In genomic region chr9:35272989-35273388, GRCh38 we compare ENCODE assay signal across 19 cellular contexts.
DNase-seq lines count a peak whose midpoint lies in the region; ATAC-seq, FAIRE-seq and TF ChIP-seq lines count a peak whose summit lies in the region.
"Had no signal": no experiment of that assay in that cellular context is flagged by ENCODE, and none has a peak within 500 bp of the region (broad histone marks: within the 10 kb centered on the region; RNA-seq: fewer than 3 reads in every experiment).

No MANE protein-coding gene starts in this region.

- peak; percentile 29 for DNase-seq in A172 (ENCODE audit: low spot score)
- peak; percentile 70 for DNase-seq in astrocyte (ENCODE audit: low read depth)
- peak; percentile 51 for DNase-seq in foreskin melanocyte
- no peak for DNase-seq in NCI-H1930 (lab: John Stamatoyannopoulos, UW)
- no peak for DNase-seq in spleen
- DNase-seq: activated CD4-positive, alpha-beta T cell treated with anti-CD3 and anti-CD28 coated beads, Interleukin-2, amount 50 U/mL, for 1 hour; activated T-cell treated with anti-CD3 and anti-CD28 coated beads, Interleukin-2, amount 50 U/mL, for 1 hour; central memory CD4-positive, alpha-beta T cell; COR-L47; head of caudate nucleus; kidney; NCI-H1436 treated with DMSO at 0.1 percent for 48 hours had no signal

- H3K4me3 Mint-ChIP-seq in astrocyte (ENCODE audit: unreplicated experiment), result no peak overlapping the region
- H3K4me3 Mint-ChIP-seq: activated naive CD4-positive, alpha-beta T cell treated with anti-CD3 and anti-CD28 coated beads, Interleukin-2, amount 50 U/mL, for 24 hours; stimulated activated naive CD8-positive, alpha-beta T cell treated with anti-CD3 and anti-CD28 coated beads, Interleukin-15, Interleukin-2, amounts not matched to agents 100 ng/mL and 50 ng/mL, for 24 hours had no signal

- H3K4me1 Mint-ChIP-seq in astrocyte (ENCODE audit: low read depth, unreplicated experiment), result peaks cover 2% of the 10 kb centered on the region

- no peak for TF ChIP-seq POLR2A in spleen (IDR thresholded peaks at IDR 0.05)

- H3K9me3 Mint-ChIP-seq in astrocyte (ENCODE audit: unreplicated experiment), result no peaks in the 10 kb centered on the region
- H3K9me3 Mint-ChIP-seq: activated naive CD4-positive, alpha-beta T cell treated with anti-CD3 and anti-CD28 coated beads, Interleukin-2, amount 50 U/mL, for 24 hours; stimulated activated naive CD8-positive, alpha-beta T cell treated with anti-CD3 and anti-CD28 coated beads, Interleukin-15, Interleukin-2, amounts not matched to agents 100 ng/mL and 50 ng/mL, for 24 hours had no signal

- H3K27ac ChIP-seq in astrocyte (ENCODE audit: low read depth, low read length) (peak overlapping the region; percentile 23), spleen (no peak overlapping the region)
- H3K27ac ChIP-seq: KMS-11, parathyroid adenoma had no signal

- H3K9ac ChIP-seq in astrocyte (ENCODE audit: low read length), result no peak overlapping the region
- H3K9ac ChIP-seq: KMS-11, parathyroid adenoma had no signal

- no peak overlapping the region for H2AFZ ChIP-seq in astrocyte (ENCODE audit: low read depth, low read length)
- H2AFZ ChIP-seq: parathyroid adenoma had no signal

- no peak overlapping the region for H3K4me3 ChIP-seq in astrocyte (ENCODE audit: insufficient read depth, low read depth, low read length)
- H3K4me3 ChIP-seq in spleen, result no peak overlapping the region

- H3K27me3 ChIP-seq in astrocyte (ENCODE audit: insufficient read depth, low read length) (no peaks in the 10 kb centered on the region), spleen (replicated peaks in 1 of 7) (no peaks in the 10 kb centered on the region)

- H4K20me1 ChIP-seq in astrocyte (ENCODE audit: insufficient read depth, low read length), result no peaks in the 10 kb centered on the region

- no peak for TF ChIP-seq CTCF in astrocyte (IDR thresholded peaks at IDR 0.05; ENCODE audit: insufficient read depth, low read depth, low read length)
- no peak for TF ChIP-seq CTCF in spleen (IDR thresholded peaks at IDR 0.05 in 8 of 11, conservative IDR thresholded peaks at IDR 0.05 in 3 of 11)

- WGBS in spleen, 5 donors, result 71 to 93% (median 80%) methylated on average over 2 of the region's 2 CpGs

- no peaks in the 10 kb centered on the region for H3K27me3 Mint-ChIP-seq in astrocyte (ENCODE audit: low read depth, unreplicated experiment)

- H3K4me1 ChIP-seq in astrocyte (ENCODE audit: insufficient read depth, low read length), result peaks cover 16% of the 10 kb centered on the region
- peaks cover 0 to 21% (median 16%) of the 10 kb centered on the region in 6 donors for H3K4me1 ChIP-seq in spleen
- H3K4me1 ChIP-seq: parathyroid adenoma had no signal

- peak; percentile 94 for FAIRE-seq in astrocyte (lab: Jason Lieb, UNC)
- FAIRE-seq: kidney had no signal

- H3K9me3 ChIP-seq in astrocyte (ENCODE audit: insufficient read depth, low read depth, low read length) (no peaks in the 10 kb centered on the region), spleen (no peaks in the 10 kb centered on the region)

- ATAC-seq in GM19463 (IDR thresholded peaks at IDR 0.05; ENCODE audit: unreplicated experiment) (peak; percentile 52), HG03025 (IDR thresholded peaks at IDR 0.05; ENCODE audit: low FRiP score, unreplicated experiment) (no peak), HG03469 (IDR thresholded peaks at IDR 0.05; ENCODE audit: unreplicated experiment) (no peak)

- intact Hi-C loops in spleen (cut with DNase I; ENCODE audit: low total_unique reads), result no loop called here

- H3K4me2 ChIP-seq in astrocyte (ENCODE audit: low read length), result peak overlapping the region; percentile 48
- H3K4me2 ChIP-seq: KMS-11 had no signal

- H3K36me3 ChIP-seq in astrocyte (ENCODE audit: insufficient read depth, low read length) (no peaks in the 10 kb centered on the region), spleen (no peaks in the 10 kb centered on the region)

- no peaks in the 10 kb centered on the region for H3K79me2 ChIP-seq in astrocyte (ENCODE audit: insufficient read depth, low read length)
- H3K79me2 ChIP-seq: parathyroid adenoma had no signal

- H3K27ac Mint-ChIP-seq in astrocyte (ENCODE audit: unreplicated experiment), result no peak overlapping the region
- H3K27ac Mint-ChIP-seq: activated naive CD4-positive, alpha-beta T cell treated with anti-CD3 and anti-CD28 coated beads, Interleukin-2, amount 50 U/mL, for 24 hours; stimulated activated naive CD8-positive, alpha-beta T cell treated with anti-CD3 and anti-CD28 coated beads, Interleukin-15, Interleukin-2, amounts not matched to agents 100 ng/mL and 50 ng/mL, for 24 hours had no signal

- H3K36me3 Mint-ChIP-seq in astrocyte (ENCODE audit: low read depth, unreplicated experiment), result peaks cover 7% of the 10 kb centered on the region

Comparison
In these comparisons a context has a peak if more than half of its experiments do, and no peak if none do; other contexts are left out.
1. DNase-seq: peak in A172 (single experiment), astrocyte (single experiment) and foreskin melanocyte (single experiment); none in NCI-H1930 (0 of 2) and spleen (single experiment).